Comparison of ENCODE assay signal across 11 cellular contexts in the genomic region with DNA sequence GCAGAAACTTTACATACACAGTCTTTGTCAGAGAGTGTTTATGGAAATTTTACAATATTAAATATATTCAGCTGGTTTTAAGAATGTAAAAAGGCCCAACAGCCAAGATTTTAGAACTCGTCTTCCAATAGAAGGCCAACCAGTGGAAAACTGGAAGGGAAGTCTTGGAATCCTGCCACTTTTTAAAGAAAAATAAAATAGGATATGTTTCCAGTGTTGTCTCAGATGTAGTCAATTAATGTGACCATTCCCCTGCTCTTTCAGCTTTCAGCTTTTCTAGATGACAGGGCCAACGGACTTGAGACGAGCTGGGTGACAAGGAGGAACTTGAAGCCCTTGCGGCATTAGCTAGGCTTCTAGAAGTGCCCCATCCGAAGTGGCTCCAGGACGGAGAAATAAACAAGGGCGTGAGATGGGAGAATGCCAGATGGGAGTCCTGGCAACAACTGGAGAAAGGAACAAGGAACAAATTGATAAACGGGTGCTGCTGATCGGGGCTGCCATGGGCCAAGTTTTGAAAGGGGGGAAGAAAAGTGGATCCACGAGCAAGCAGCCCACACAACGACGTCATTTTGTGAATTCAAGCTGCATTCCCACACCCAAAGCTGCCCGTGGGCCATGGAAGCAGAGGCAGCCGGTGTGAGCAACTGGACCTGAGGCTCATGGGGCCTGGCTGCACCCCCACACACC. TPM values are rescaled to one million over a fixed set of nuclear protein-coding genes. Genes with fewer than 3 reads are reported as not detected.
A peak's percentile ranks its signal among the peaks of the same experiment; 100 is the strongest.
DNase-seq lines count a peak whose midpoint lies in the region; ATAC-seq and TF ChIP-seq lines count a peak whose summit lies in the region.
"Had no signal": no experiment of that assay in that cellular context is flagged by ENCODE, and none has a peak within 500 bp of the region (broad histone marks: within the 10 kb centered on the region; RNA-seq: fewer than 3 reads in every experiment).

No MANE protein-coding gene starts in this region.

- H3K4me2 ChIP-seq in mesenchymal stem cell (ENCODE audit: low read length, poor library complexity, severe bottlenecking): no peak overlapping the region

- no peak overlapping the region for H4K91ac ChIP-seq in mesenchymal stem cell (ENCODE audit: low read length)

- WGBS in esophagus squamous epithelium, 2 donors: 47 to 53% methylated on average over 13 to 14 of the region's 14 CpGs
- 93% methylated on average over 14 of the region's 14 CpGs for WGBS in mesenchymal stem cell

- no peaks in the 10 kb centered on the region for H3K9me3 ChIP-seq in Peyer's patch
- H3K9me3 ChIP-seq in esophagus squamous epithelium: no peaks in the 10 kb centered on the region
- no peaks in the 10 kb centered on the region for H3K9me3 ChIP-seq in mesenchymal stem cell (ENCODE audit: control insufficient read depth, low read length)
- H3K9me3 ChIP-seq: neutrophil had no signal

- H3K27me3 ChIP-seq in Peyer's patch (no peaks in the 10 kb centered on the region), esophagus squamous epithelium (no peaks in the 10 kb centered on the region), mesenchymal stem cell (ENCODE audit: control insufficient read depth in 1 of 2, insufficient read depth in 1 of 2, low read length in 2 of 2) (no peaks in the 10 kb centered on the region)
- H3K27me3 ChIP-seq: neutrophil had no signal

- no peak overlapping the region for H2AFZ ChIP-seq in mesenchymal stem cell (ENCODE audit: low read depth, low read length)

- DNase-seq in Peyer's patch: peak in 2 of 3 donors; percentile 52 to 61
- DNase-seq in esophagus squamous epithelium (lab: John Stamatoyannopoulos, UW): no peak
- DNase-seq in mesenchymal stem cell: no peak
- DNase-seq in stromal cell of bone marrow (ENCODE audit: low read depth): peak; percentile 69
- DNase-seq in NCI-H526 (lab: John Stamatoyannopoulos, UW): no peak
- no peak for DNase-seq in NCI-H2081 (lab: John Stamatoyannopoulos, UW)
- DNase-seq in stimulated activated naive CD8-positive, alpha-beta T cell treated with anti-CD3 and anti-CD28 coated beads, Interleukin-15, Interleukin-2, amounts not matched to agents 100 U/mL and 50 U/mL, for 24 hours: no peak
- no peak for DNase-seq in activated T-cell treated with anti-CD3 and anti-CD28 coated beads for 4 hours
- DNase-seq: NCI-H524, SW 1271 had no signal

- H3K4ac ChIP-seq in mesenchymal stem cell (ENCODE audit: low read depth in 1 of 2, low read length in 2 of 2): no peak overlapping the region

- H3K27ac ChIP-seq in Peyer's patch (peak overlapping the region in 3 of 4 donors; percentile 41 to 70 (median 43)), esophagus squamous epithelium (peak overlapping the region in 3 of 4 donors; percentile 57 to 73 (median 66)), mesenchymal stem cell (ENCODE audit: low read length, poor library complexity, severe bottlenecking) (no peak overlapping the region)
- H3K27ac ChIP-seq: neutrophil had no signal

- H3K36me3 ChIP-seq in Peyer's patch: no peaks in the 10 kb centered on the region
- H3K36me3 ChIP-seq in esophagus squamous epithelium: no peaks in the 10 kb centered on the region
- peaks cover 15 to 36% of the 10 kb centered on the region in 2 experiments for H3K36me3 ChIP-seq in mesenchymal stem cell (ENCODE audit: control insufficient read depth in 1 of 2, insufficient read depth in 2 of 2, low read depth in 1 of 2, low read length in 2 of 2)

- peak overlapping the region; percentile 41 for H3K9ac ChIP-seq in mesenchymal stem cell (ENCODE audit: low read length)

- H3K4me1 ChIP-seq in Peyer's patch (peaks cover 0 to 78% (median 4%) of the 10 kb centered on the region in 4 donors), esophagus squamous epithelium (peaks cover 27 to 95% (median 39%) of the 10 kb centered on the region in 3 donors), mesenchymal stem cell (ENCODE audit: control insufficient read depth, insufficient read depth, low read depth, low read length) (peaks cover 26% of the 10 kb centered on the region)

- ATAC-seq in stimulated activated naive CD8-positive, alpha-beta T cell treated with anti-CD3 and anti-CD28 coated beads, Interleukin-15, Interleukin-2, amounts not matched to agents 100 U/mL and 50 U/mL, for 24 hours: no peak

- H3K14ac ChIP-seq in mesenchymal stem cell (ENCODE audit: low read length in 2 of 2): peak overlapping the region in 1 of 2 experiments; percentile 62

- no peak overlapping the region for H3K4me3 ChIP-seq in Peyer's patch
- peak overlapping the region in 1 of 4 donors; percentile 5 for H3K4me3 ChIP-seq in esophagus squamous epithelium
- peak overlapping the region in 1 of 2 experiments; percentile 34 for H3K4me3 ChIP-seq in mesenchymal stem cell (ENCODE audit: insufficient read depth in 1 of 2, low read depth in 1 of 2, low read length in 2 of 2)

- intact Hi-C loops in esophagus squamous epithelium (cut with DNase I): no loop called here

- TF ChIP-seq POLR2A in Peyer's patch (IDR thresholded peaks at IDR 0.05) (no peak), esophagus squamous epithelium (IDR thresholded peaks at IDR 0.05) (no peak)

- H2BK5ac ChIP-seq in mesenchymal stem cell (ENCODE audit: low read depth, low read length, poor library complexity, severe bottlenecking): no peak overlapping the region

- H2BK15ac ChIP-seq in mesenchymal stem cell (ENCODE audit: low read depth, poor library complexity, severe bottlenecking): peak overlapping the region; percentile 52

- H2BK12ac ChIP-seq in mesenchymal stem cell (ENCODE audit: low read length in 2 of 2): peak overlapping the region; percentile 14 to 15

- no peak overlapping the region for H3K23ac ChIP-seq in mesenchymal stem cell (ENCODE audit: low read length in 2 of 2)

- H3K18ac ChIP-seq in mesenchymal stem cell (ENCODE audit: low read depth in 1 of 2, low read length in 2 of 2): no peak overlapping the region

- no peak overlapping the region for H2BK120ac ChIP-seq in mesenchymal stem cell (ENCODE audit: low read depth, low read length)

- H4K8ac ChIP-seq in mesenchymal stem cell (ENCODE audit: low read length): no peak overlapping the region

- TF ChIP-seq CTCF in Peyer's patch (IDR thresholded peaks at IDR 0.05) (no peak), esophagus squamous epithelium (IDR thresholded peaks at IDR 0.05) (no peak)

- H3K79me1 ChIP-seq in mesenchymal stem cell (replicated peaks; ENCODE audit: low read length, poor library complexity, severe bottlenecking): peaks cover 32% of the 10 kb centered on the region

- H2AK5ac ChIP-seq in mesenchymal stem cell (ENCODE audit: low read length, severe bottlenecking): no peak overlapping the region

RNA-seq across cellular contexts. Expression of a gene that starts 42.3 kb away (rescaled TPM):
- total RNA-seq in Peyer's patch (10 to 100 TPM; 53.6 to 83.8 (median 64.7) TPM), esophagus squamous epithelium (10 to 100 TPM; 41.8 to 55.9 (median 47.1) TPM)
- 58.2 TPM for polyA plus RNA-seq in mesenchymal stem cell (2013, experiment 1 of 2)
- polyA plus RNA-seq in mesenchymal stem cell (2013, experiment 2 of 2): 55.7 TPM

Comparison
In these comparisons a context has a peak if more than half of its experiments do, and no peak if none do; other contexts are left out.
1. DNase-seq: peak in Peyer's patch (2 of 3) and stromal cell of bone marrow (single experiment); none in esophagus squamous epithelium (single experiment), mesenchymal stem cell (single experiment), NCI-H526 (0 of 2), NCI-H2081 (0 of 2), stimulated activated naive CD8-positive, alpha-beta T cell treated with anti-CD3 and anti-CD28 coated beads, Interleukin-15, Interleukin-2, amounts not matched to agents 100 U/mL and 50 U/mL, for 24 hours (single experiment) and activated T-cell treated with anti-CD3 and anti-CD28 coated beads for 4 hours (single experiment).